Comparison of ENCODE assay signal across 19 cellular contexts in the genomic region with DNA sequence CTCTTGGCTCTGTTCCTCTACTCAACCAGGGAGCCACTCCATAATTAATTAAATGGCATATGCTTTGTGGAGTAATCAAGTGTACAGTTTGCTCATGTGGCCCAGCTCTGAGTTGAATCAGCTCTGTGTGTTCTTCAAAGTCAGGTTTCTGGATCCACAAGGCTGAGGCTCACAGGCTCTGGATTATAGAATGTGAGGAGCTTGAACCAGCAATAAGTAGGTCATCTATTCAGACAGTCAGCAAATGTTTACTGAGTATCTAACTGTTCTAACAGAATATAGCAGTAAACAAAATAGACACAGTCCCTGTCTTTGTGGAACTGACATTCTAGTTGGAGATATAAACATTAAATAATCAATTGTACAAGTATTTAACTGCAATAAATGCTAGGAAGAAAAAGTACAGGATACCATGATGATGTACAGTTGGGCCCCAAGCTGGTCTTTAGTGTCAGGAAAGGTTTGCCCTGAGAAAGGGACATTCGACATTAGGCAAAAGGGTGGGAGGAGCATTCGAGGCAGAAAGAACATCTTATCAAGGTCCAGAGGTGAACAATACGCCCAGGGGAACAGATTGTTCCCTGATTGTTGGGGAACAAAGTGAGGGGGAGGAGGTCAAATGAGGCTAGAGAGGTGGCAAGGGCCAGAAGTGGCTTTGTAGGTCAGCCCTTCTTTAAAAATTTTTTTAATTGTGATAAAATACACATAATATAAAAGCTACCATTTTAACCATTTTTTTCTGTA.
"Had no signal": no experiment of that assay in that cellular context is flagged by ENCODE, and none has a peak within 500 bp of the region (broad histone marks: within the 10 kb centered on the region; RNA-seq: fewer than 3 reads in every experiment).

No MANE protein-coding gene starts in this region.

- H3K4me3 ChIP-seq: esophagus muscularis mucosa, gastroesophageal sphincter, heart right ventricle, lower lobe of right lung, pancreas, suprapubic skin had no signal

- FAIRE-seq: pancreas had no signal

- H3K27ac Mint-ChIP-seq: activated B cell treated with CpG ODN at 0.5 μM for 24 hours; activated CD8-positive, alpha-beta T cell treated with anti-CD3 and anti-CD28 coated beads for 36 hours; activated naive CD4-positive, alpha-beta T cell treated with anti-CD3 and anti-CD28 coated beads for 36 hours; immature natural killer cell; natural killer cell; stimulated activated naive CD8-positive, alpha-beta T cell treated with anti-CD3 and anti-CD28 coated beads, Interleukin-15, Interleukin-2, amounts not matched to agents 100 ng/mL and 50 ng/mL, for 24 hours; T-cell; type B pancreatic cell had no signal

- H3K27ac ChIP-seq: esophagus muscularis mucosa, gastroesophageal sphincter, lower lobe of right lung, pancreas, suprapubic skin had no signal

- H3K4me1 ChIP-seq: gastroesophageal sphincter, lower lobe of right lung, pancreas, suprapubic skin had no signal

- H3K27me3 ChIP-seq: pancreas, suprapubic skin had no signal

- ATAC-seq: activated CD8-positive, alpha-beta T cell treated with anti-CD3 and anti-CD28 coated beads for 36 hours; activated T-cell treated with anti-CD3 and anti-CD28 coated beads, Interleukin-2, amount 50 U/mL, for 4 hours; gastroesophageal sphincter; lower lobe of right lung; natural killer cell; T-cell had no signal

- H3K4me1 Mint-ChIP-seq: activated B cell treated with CpG ODN at 0.5 μM for 24 hours had no signal

- H3K4me3 Mint-ChIP-seq: activated B cell treated with CpG ODN at 0.5 μM for 24 hours; activated CD8-positive, alpha-beta T cell treated with anti-CD3 and anti-CD28 coated beads for 36 hours; activated naive CD4-positive, alpha-beta T cell treated with anti-CD3 and anti-CD28 coated beads for 36 hours; activated T-cell treated with anti-CD3 and anti-CD28 coated beads, Interleukin-2, amount 50 U/mL, for 4 hours; natural killer cell; stimulated activated naive CD8-positive, alpha-beta T cell treated with anti-CD3 and anti-CD28 coated beads, Interleukin-15, Interleukin-2, amounts not matched to agents 100 ng/mL and 50 ng/mL, for 24 hours; T-cell; type B pancreatic cell had no signal

- H3K9me3 Mint-ChIP-seq: activated B cell treated with CpG ODN at 0.5 μM for 24 hours; activated CD8-positive, alpha-beta T cell treated with anti-CD3 and anti-CD28 coated beads for 36 hours; activated naive CD4-positive, alpha-beta T cell treated with anti-CD3 and anti-CD28 coated beads for 36 hours; activated T-cell treated with anti-CD3 and anti-CD28 coated beads, Interleukin-2, amount 50 U/mL, for 4 hours; immature natural killer cell; natural killer cell; stimulated activated naive CD8-positive, alpha-beta T cell treated with anti-CD3 and anti-CD28 coated beads, Interleukin-15, Interleukin-2, amounts not matched to agents 100 ng/mL and 50 ng/mL, for 24 hours; T-cell had no signal

- H3K27me3 Mint-ChIP-seq: type B pancreatic cell had no signal

- DNase-seq: activated B cell treated with CpG ODN at 0.5 μM for 24 hours; activated CD4-positive, alpha-beta T cell treated with anti-CD3 and anti-CD28 coated beads for 48 hours; activated CD8-positive, alpha-beta T cell treated with anti-CD3 and anti-CD28 coated beads for 36 hours; activated naive CD4-positive, alpha-beta T cell treated with anti-CD3 and anti-CD28 coated beads for 36 hours; activated T-cell treated with anti-CD3 and anti-CD28 coated beads, Interleukin-2, amount 50 U/mL, for 4 hours; aorta; cerebellar nuclear complex; effector CD8-positive, alpha-beta T cell; heart right ventricle; immature natural killer cell; lower lobe of right lung; natural killer cell; pancreas; T-cell had no signal

- H3K36me3 Mint-ChIP-seq: immature natural killer cell, natural killer cell, T-cell, type B pancreatic cell had no signal

- H3K36me3 ChIP-seq: esophagus muscularis mucosa, gastroesophageal sphincter, heart right ventricle, lower lobe of right lung, pancreas, suprapubic skin had no signal

- H3K9me3 ChIP-seq: esophagus muscularis mucosa, gastroesophageal sphincter, heart right ventricle, lower lobe of right lung, pancreas, suprapubic skin had no signal
